14 cellular contexts compared by ENCODE assay signal in genomic region chr14:89042021-89042420, GRCh38.
DNase-seq lines count a peak whose midpoint lies in the region; ATAC-seq, FAIRE-seq and TF ChIP-seq lines count a peak whose summit lies in the region.
"Had no signal": no experiment of that assay in that cellular context is flagged by ENCODE, and none has a peak within 500 bp of the region (broad histone marks: within the 10 kb centered on the region; RNA-seq: fewer than 3 reads in every experiment).

No MANE protein-coding gene starts in this region.

- TF ChIP-seq EP300 in HepG2 (IDR thresholded peaks at IDR 0.05; ENCODE audit: low read depth in 2 of 2, low read length in 2 of 2) (no peak), HepG2 (CRISPR knock-in tag; IDR thresholded peaks at IDR 0.05; ENCODE audit: borderline replicate concordance) (no peak)

- FAIRE-seq in HepG2 (lab: Jason Lieb, UNC) = no peak
- no peak for FAIRE-seq in GM12892 (lab: Jason Lieb, UNC)
- FAIRE-seq: H54 had no signal

- intact Hi-C loops in HepG2 (cut with micrococcal nuclease; ENCODE audit: unreplicated experiment) (loop anchor here (5.0 kb wide), 3 partner anchors 135 to 730 kb away; no protein-coding TSS in a partner anchor), adrenal gland (cut with DNase I) (loop anchor here in 1 of 2 donors (10.0 kb wide), 1 partner anchor 193 kb away; no protein-coding TSS in a partner anchor)

- no TSS peak for BruUV-seq in HepG2 (replicated peaks; lab: Mats Ljungman, UMichigan)

- H3K27ac ChIP-seq in RWPE2 (ENCODE audit: poor library complexity, severe bottlenecking) (peak overlapping the region; percentile 80), HepG2 (ENCODE audit: extremely low read length, insufficient read depth, low read length) (peak overlapping the region; percentile 100), urinary bladder (ENCODE audit: low read depth) (peak overlapping the region; percentile 38), adrenal gland (no peak overlapping the region)
- H3K27ac ChIP-seq: SJCRH30 had no signal

- H3K4me1 ChIP-seq in RWPE2 (ENCODE audit: insufficient read depth, poor library complexity, severe bottlenecking) = peaks cover 6% of the 10 kb centered on the region
- H3K4me1 ChIP-seq in HepG2 (ENCODE audit: insufficient read depth, low read length) = peaks cover 28% of the 10 kb centered on the region
- H3K4me1 ChIP-seq in urinary bladder (ENCODE audit: insufficient read depth) = no peaks in the 10 kb centered on the region
- H3K4me1 ChIP-seq in adrenal gland (replicated peaks in 1 of 2) = peaks cover 8 to 9% of the 10 kb centered on the region in 2 donors
- H3K4me1 ChIP-seq: SJCRH30 had no signal

- WGBS in HepG2 (ENCODE audit: low lambda C conversion rate) = 86% methylated on average over 1 of the region's 1 CpG
- WGBS in urinary bladder = 94% methylated on average over 1 of the region's 1 CpG
- 84 to 94% (median 89%) methylated on average over 1 of the region's 1 CpG for WGBS in adrenal gland, 4 donors

- H3K36me3 ChIP-seq in RWPE2 (ENCODE audit: low read depth) (no peaks in the 10 kb centered on the region), HepG2 (replicated peaks in 1 of 2; ENCODE audit: control insufficient read depth in 1 of 2, insufficient read depth in 2 of 2, low read length in 2 of 2) (no peaks in the 10 kb centered on the region), urinary bladder (ENCODE audit: insufficient read depth) (no peaks in the 10 kb centered on the region), adrenal gland (replicated peaks in 1 of 2) (no peaks in the 10 kb centered on the region)
- H3K36me3 ChIP-seq: SJCRH30 had no signal

- H3K4me3 ChIP-seq in RWPE2 (ENCODE audit: severe bottlenecking) (no peak overlapping the region), HepG2 (replicated peaks in 1 of 3; ENCODE audit: insufficient read depth in 1 of 3, low read depth in 2 of 3, low read length in 3 of 3) (peak overlapping the region in 1 of 3 experiments; percentile 76; a peak in 1 of 6 replicates), urinary bladder (ENCODE audit: low read depth, low read length) (no peak overlapping the region), adrenal gland (no peak overlapping the region)
- H3K4me3 ChIP-seq: SJCRH30 had no signal

- in situ Hi-C loops in HepG2 (cut with HindIII; ENCODE audit: extremely low pct_ligation_motif_present, low pct_unique_long_range_greater_than_20kb) = loop anchor here (5.0 to 25.0 kb wide), 3 partner anchors 375 to 870 kb away; partner anchors contain the start of gene FOXN3

- TF ChIP-seq CTCF in RWPE2 (IDR thresholded peaks at IDR 0.05; ENCODE audit: poor library complexity, severe bottlenecking) = no peak
- no peak for TF ChIP-seq CTCF in HepG2 (CRISPR knock-in tag; IDR thresholded peaks at IDR 0.05)
- TF ChIP-seq CTCF in adrenal gland (IDR thresholded peaks at IDR 0.05) = no peak

- no peak overlapping the region for H2AFZ ChIP-seq in HepG2 (ENCODE audit: low read length)

- no peak for TF ChIP-seq POLR2A in HepG2 (IDR thresholded peaks at IDR 0.05; ENCODE audit: insufficient read depth in 1 of 2, low read depth in 2 of 2, low read length in 2 of 2)
- no peak for TF ChIP-seq POLR2A in adrenal gland (IDR thresholded peaks at IDR 0.05)
- no peak for TF ChIP-seq POLR2A in GM12892 (IDR thresholded peaks at IDR 0.05; ENCODE audit: low read depth, low read length)

- CTCF ChIA-PET in HepG2 (lab: Yijun Ruan, JAX; ENCODE audit: low intra/inter-chr PET ratio, low total read pairs) = no interaction called here

- H3K9ac ChIP-seq in HepG2 (ENCODE audit: insufficient read depth, low read depth, low read length) = peak overlapping the region; percentile 99

- H3K9me3 ChIP-seq in RWPE2 (ENCODE audit: severe bottlenecking) = no peaks in the 10 kb centered on the region
- H3K9me3 ChIP-seq in HepG2 (ENCODE audit: low read length) = peaks cover 12% of the 10 kb centered on the region
- H3K9me3 ChIP-seq in adrenal gland (replicated peaks in 1 of 3) = no peaks in the 10 kb centered on the region
- H3K9me3 ChIP-seq: SJCRH30 had no signal

- DNase-seq in NCI-H748 (lab: John Stamatoyannopoulos, UW; ENCODE audit: unreplicated experiment) (peak; percentile 23), NCI-H748 treated with DMSO at 0.1 percent for 48 hours (lab: John Stamatoyannopoulos, UW) (no peak), RWPE2 (ENCODE audit: low spot score) (no peak), HepG2 (ENCODE audit: low spot score) (no peak), adrenal gland (no peak), GM12892 (ENCODE audit: insufficient read length) (no peak), DMS114 treated with DMSO at 0.1 percent for 48 hours (lab: John Stamatoyannopoulos, UW; ENCODE audit: unreplicated experiment) (no peak)
- DNase-seq: 8988T; CD4-positive, CD25-positive, alpha-beta regulatory T cell; NCI-H1092 treated with DMSO at 0.1 percent for 48 hours; NCI-H446; SJCRH30 had no signal

- ATAC-seq in RWPE2 (ENCODE audit: low read depth) (no peak), HepG2 (no peak)

- TF ChIP-seq RAD21 in HepG2 (CRISPR knock-in tag; IDR thresholded peaks at IDR 0.05) = no peak

- POLR2A ChIA-PET in HepG2 (lab: Yijun Ruan, JAX) = interaction anchor here (1.3 to 1.6 kb wide), 2 partner anchors 134 to 869 kb away, joined by 4 to 8 read pairs; no protein-coding TSS in a partner anchor

- no peaks in the 10 kb centered on the region for H4K20me1 ChIP-seq in HepG2 (ENCODE audit: insufficient read depth, low read length)

- H3K79me2 ChIP-seq in HepG2 (ENCODE audit: insufficient read depth, low read length) = no peaks in the 10 kb centered on the region

- H3K4me2 ChIP-seq in HepG2 (ENCODE audit: low read depth, low read length) = peak overlapping the region; percentile 100

- H3K27me3 ChIP-seq in RWPE2 (ENCODE audit: insufficient read depth, poor library complexity, severe bottlenecking) (no peaks in the 10 kb centered on the region), HepG2 (ENCODE audit: control insufficient read depth in 1 of 2, insufficient read depth in 2 of 2, low read length in 2 of 2) (no peaks in the 10 kb centered on the region), adrenal gland (no peaks in the 10 kb centered on the region)
- H3K27me3 ChIP-seq: SJCRH30 had no signal

TF ChIP-seq in HepG2, 621 proteins besides CTCF, POLR2A, EP300 and RAD21:
- TF ChIP-seq ZNF784 (CRISPR knock-in tag; IDR thresholded peaks at IDR 0.05; ENCODE audit: borderline replicate concordance) (peak; percentile 95), KAT8 (CRISPR knock-in tag; IDR thresholded peaks at IDR 0.05) (peak; percentile 61; the same call in 1 of the 2 replicates), HOMEZ (CRISPR knock-in tag; IDR thresholded peaks at IDR 0.05; ENCODE audit: low read depth) (peak; percentile 32; the same call in 1 of the 2 replicates), TMF1 (CRISPR knock-in tag; IDR thresholded peaks at IDR 0.05; ENCODE audit: low read depth) (no peak), GABPB1 (CRISPR knock-in tag; IDR thresholded peaks at IDR 0.05) (peak; percentile 76), NFIC (IDR thresholded peaks at IDR 0.05; ENCODE audit: low read length) (no peak), ELF3 (CRISPR knock-in tag; IDR thresholded peaks at IDR 0.05) (0 out of 2 replicates have a peak, but pooled peaks have one; percentile 11), GABPA (IDR thresholded peaks at IDR 0.05; ENCODE audit: low read depth, low read length) (peak; percentile 47; the same call in 1 of the 2 replicates), GABPA (CRISPR knock-in tag; IDR thresholded peaks at IDR 0.05; ENCODE audit: low read depth) (peak; percentile 89), EHMT2 (IDR thresholded peaks at IDR 0.05; ENCODE audit: borderline replicate concordance, low read depth, low read length) (peak; percentile 60; the same call in 1 of the 2 replicates), ELF1 (CRISPR knock-in tag; IDR thresholded peaks at IDR 0.05) (peak; percentile 51), ZBTB38 (CRISPR knock-in tag; IDR thresholded peaks at IDR 0.05) (0 out of 2 replicates have a peak, but pooled peaks have one; percentile 26), SETDB1 (CRISPR knock-in tag; IDR thresholded peaks at IDR 0.05; ENCODE audit: borderline replicate concordance) (no peak), ZNF878 (CRISPR knock-in tag; IDR thresholded peaks at IDR 0.05) (no peak), ZNF10 (CRISPR knock-in tag; IDR thresholded peaks at IDR 0.05; ENCODE audit: borderline replicate concordance, low read depth) (no peak), POGZ (CRISPR knock-in tag; IDR thresholded peaks at IDR 0.05) (peak; percentile 44), NR2C2 (CRISPR knock-in tag; IDR thresholded peaks at IDR 0.05; ENCODE audit: borderline replicate concordance) (peak; percentile 95), ZNF557 (CRISPR knock-in tag; IDR thresholded peaks at IDR 0.05) (no peak), AGO2 (optimal IDR thresholded peaks at IDR 0.05; ENCODE audit: low read depth, low read length) (no peak)

Comparison
In these comparisons a context has a peak if more than half of its experiments do, and no peak if none do; other contexts are left out.
1. H3K27ac ChIP-seq: peak in RWPE2 (single experiment), HepG2 (single experiment) and urinary bladder (single experiment); none in adrenal gland (0 of 5).